ENCODE assay signal across 2 cellular contexts in the genomic region with DNA sequence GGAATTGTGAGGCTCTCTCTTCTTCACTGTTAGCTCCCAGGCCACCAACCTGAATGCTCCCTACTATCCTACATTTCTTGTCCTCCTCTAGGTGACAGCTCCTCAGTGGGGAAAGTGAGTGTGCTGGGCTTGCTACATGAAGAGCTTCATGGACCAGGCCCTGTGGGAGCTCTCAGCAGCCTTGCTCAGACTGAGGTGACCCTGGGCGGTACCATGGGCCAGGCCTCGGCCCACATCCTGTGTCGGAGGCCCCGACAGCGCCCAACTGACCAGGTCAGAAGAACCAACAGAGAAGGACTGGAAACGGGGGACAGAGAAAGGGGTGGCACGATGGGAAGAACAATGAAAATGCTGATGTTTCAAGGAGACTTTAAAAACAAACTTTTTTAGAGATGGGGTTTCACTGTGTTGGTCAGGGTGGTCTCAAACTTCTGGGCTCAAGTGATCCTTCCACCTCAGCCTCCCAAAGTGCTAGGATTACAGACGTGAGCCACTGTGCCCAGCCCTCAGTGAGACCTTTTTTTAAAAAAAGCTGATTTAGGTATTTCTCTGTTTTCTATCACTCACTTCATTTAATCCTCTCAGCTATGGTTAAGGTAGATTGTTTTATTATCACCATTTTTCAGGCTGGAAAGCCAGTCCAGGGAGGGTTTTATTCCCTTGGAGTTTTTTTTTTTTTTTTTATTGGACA.
TF ChIP-seq lines count a peak whose summit lies in the region.

No MANE protein-coding gene starts in this region.

TF ChIP-seq in HCT116, 20 proteins besides CTCF, POLR2A, EP300 and RAD21:
- TF ChIP-seq JUND (IDR thresholded peaks at IDR 0.05): 0 out of 2 replicates have a peak, but pooled peaks have one; percentile 4
- TF ChIP-seq SP1 (IDR thresholded peaks at IDR 0.05; ENCODE audit: low read depth): no peak
- no peak for TF ChIP-seq EZH2 (IDR thresholded peaks at IDR 0.05)
- TF ChIP-seq, protein P1, sequence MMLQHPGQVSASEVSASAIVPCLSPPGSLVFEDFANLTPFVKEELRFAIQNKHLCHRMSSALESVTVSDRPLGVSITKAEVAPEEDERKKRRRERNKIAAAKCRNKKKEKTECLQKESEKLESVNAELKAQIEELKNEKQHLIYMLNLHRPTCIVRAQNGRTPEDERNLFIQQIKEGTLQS (IDR thresholded peaks at IDR 0.05): no peak
- no peak for TF ChIP-seq SIN3A (IDR thresholded peaks at IDR 0.05; ENCODE audit: low read depth)
- peak; percentile 53 for TF ChIP-seq POLR2AphosphoS5 (IDR thresholded peaks at IDR 0.05; ENCODE audit: low read depth, low read length)

TF ChIP-seq in H1, 55 proteins besides CTCF, POLR2A, EP300 and RAD21:
- no peak for TF ChIP-seq EZH2 (IDR thresholded peaks at IDR 0.05; ENCODE audit: low read depth, low read length, severe bottlenecking)
- peak; percentile 77; the same call in 1 of the 2 replicates for TF ChIP-seq POLR2AphosphoS5 (IDR thresholded peaks at IDR 0.05; ENCODE audit: low read depth, low read length)
- no peak for TF ChIP-seq SIN3A (conservative IDR thresholded peaks at IDR 0.05 in 1 of 2, IDR thresholded peaks at IDR 0.05 in 1 of 2; ENCODE audit: low read depth in 1 of 2, low read length in 2 of 2)
